Comparison of ENCODE assay signal across 12 cellular contexts in the genomic region with DNA sequence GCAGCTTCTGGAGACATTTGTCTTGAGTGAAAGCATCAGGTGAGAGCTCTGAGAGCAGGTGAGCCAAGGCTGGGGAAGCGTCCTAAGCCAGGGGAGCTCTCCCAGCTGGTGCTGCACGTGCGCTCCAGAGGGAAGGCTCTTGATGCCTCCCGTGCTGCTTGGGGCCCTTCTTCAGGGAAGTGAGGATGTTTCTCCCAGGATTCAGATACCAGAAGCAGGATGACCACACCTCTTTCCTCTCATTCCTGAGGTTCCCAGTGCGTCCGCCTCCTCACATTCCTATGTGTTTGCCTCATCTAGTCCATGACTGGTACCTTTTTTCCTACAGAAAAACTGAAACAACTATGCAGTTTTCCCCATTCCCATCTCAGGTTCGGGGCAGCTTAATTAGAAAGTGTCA.
DNase-seq lines count a peak whose midpoint lies in the region; ATAC-seq, FAIRE-seq and TF ChIP-seq lines count a peak whose summit lies in the region.
"Had no signal": no experiment of that assay in that cellular context is flagged by ENCODE, and none has a peak within 500 bp of the region (broad histone marks: within the 10 kb centered on the region; RNA-seq: fewer than 3 reads in every experiment).

No MANE protein-coding gene starts in this region.

- H3K27me3 ChIP-seq in lung (ENCODE audit: control insufficient read depth, insufficient read depth) (peaks cover 4% of the 10 kb centered on the region), small intestine (ENCODE audit: control insufficient read depth in 2 of 2, insufficient read depth in 2 of 2, low read length in 2 of 2) (no peaks in the 10 kb centered on the region)

- FAIRE-seq in small intestine (lab: Jason Lieb, UNC) = no peak
- FAIRE-seq: frontal cortex had no signal

- peaks cover 0 to 3% of the 10 kb centered on the region in 2 donors for H3K4me1 ChIP-seq in lung (ENCODE audit: control insufficient read depth in 2 of 2, insufficient read depth in 2 of 2, low read length in 2 of 2)
- H3K4me1 ChIP-seq in small intestine (ENCODE audit: control insufficient read depth in 2 of 2, insufficient read depth in 1 of 2, low read depth in 1 of 2, low read length in 1 of 2) = no peaks in the 10 kb centered on the region

- peak; percentile 65 for ATAC-seq in lung (ENCODE audit: insufficient read depth, low FRiP score)
- no peak for ATAC-seq in HG02973 (IDR thresholded peaks at IDR 0.05; ENCODE audit: unreplicated experiment)

- H3K36me3 ChIP-seq in lung (ENCODE audit: control insufficient read depth in 2 of 2, insufficient read depth in 2 of 2, low read length in 2 of 2) = no peaks in the 10 kb centered on the region
- H3K36me3 ChIP-seq in small intestine (ENCODE audit: control insufficient read depth in 2 of 2, insufficient read depth in 2 of 2, low read length in 2 of 2) = no peaks in the 10 kb centered on the region

- H3K27ac ChIP-seq in lung (ENCODE audit: low read depth in 1 of 2, low read length in 1 of 2) (no peak overlapping the region), small intestine (ENCODE audit: low read depth in 1 of 2, low read length in 1 of 2) (no peak overlapping the region)

- DNase-seq in AG10803 (ENCODE audit: low read depth) (peak; percentile 92), M059J (ENCODE audit: low read depth) (peak; percentile 93), choroid plexus epithelial cell (ENCODE audit: low read depth) (peak; percentile 84), lung (ENCODE audit: low spot score) (no peak), small intestine (no peak), NCI-H748 treated with DMSO at 0.1 percent for 48 hours (lab: John Stamatoyannopoulos, UW) (no peak), NCI-H1092 (lab: John Stamatoyannopoulos, UW) (no peak)
- DNase-seq: activated CD4-positive, alpha-beta T cell treated with anti-CD3 and anti-CD28 coated beads for 48 hours; DMS 273 treated with DMSO at 0.1 percent for 48 hours; OCI-M1 had no signal

- no peaks in the 10 kb centered on the region for H3K9me3 ChIP-seq in lung (ENCODE audit: control insufficient read depth in 2 of 2, insufficient read depth in 1 of 2, low read length in 1 of 2)
- no peaks in the 10 kb centered on the region for H3K9me3 ChIP-seq in small intestine (ENCODE audit: control insufficient read depth, low read depth)

- WGBS in lung, 2 donors = 54 to 75% methylated on average over 7 of the region's 7 CpGs
- 61 to 67% (median 65%) methylated on average over 7 of the region's 7 CpGs for WGBS in small intestine, 3 donors

- TF ChIP-seq CTCF in AG10803 (conservative IDR thresholded peaks at IDR 0.05; ENCODE audit: low read length) (no peak), choroid plexus epithelial cell (conservative IDR thresholded peaks at IDR 0.05; ENCODE audit: low read depth, low read length) (no peak), lung (IDR thresholded peaks at IDR 0.05; ENCODE audit: control extremely low read depth, extremely low read depth) (no peak)

- H3K4me3 ChIP-seq in AG10803 (ENCODE audit: low read length) (no peak overlapping the region), choroid plexus epithelial cell (ENCODE audit: low read depth, low read length) (no peak overlapping the region), lung (no peak overlapping the region), small intestine (ENCODE audit: low read depth in 1 of 2, low read length in 2 of 2) (no peak overlapping the region)

Comparison
In these comparisons a context has a peak if more than half of its experiments do, and no peak if none do; other contexts are left out.
1. DNase-seq: peak in AG10803 (single experiment), M059J (single experiment) and choroid plexus epithelial cell (single experiment); none in lung (single experiment), small intestine (single experiment), NCI-H748 treated with DMSO at 0.1 percent for 48 hours (single experiment) and NCI-H1092 (single experiment).